ENCODE assay signal across 8 cellular contexts in genomic region chr15:31338879-31339557, GRCh38. TPM values are rescaled to one million over a fixed set of nuclear protein-coding genes. Genes with fewer than 3 reads are reported as not detected.
A peak's percentile ranks its signal among the peaks of the same experiment; 100 is the strongest.
DNase-seq lines count a peak whose midpoint lies in the region; ATAC-seq and TF ChIP-seq lines count a peak whose summit lies in the region.

No MANE protein-coding gene starts in this region.

- H3K27me3 ChIP-seq in KMS-11 (ENCODE audit: insufficient read depth, low read depth) (no peaks in the 10 kb centered on the region), ovary (no peaks in the 10 kb centered on the region)

- H3K9ac ChIP-seq in KMS-11, result no peak overlapping the region

- no peak overlapping the region for H3K4me3 ChIP-seq in KMS-11 (IDR thresholded peaks at IDR 0.05; ENCODE audit: insufficient read depth, low read depth, low read length)
- peak overlapping the region; percentile 22 for H3K4me3 ChIP-seq in fibroblast of the aortic adventitia (ENCODE audit: low read depth, low read length)
- H3K4me3 ChIP-seq in ovary, result no peak overlapping the region

- 26 to 34% (median 32%) methylated on average over 9 of the region's 9 CpGs for WGBS in ovary, 3 donors

- H4K20me1 ChIP-seq in KMS-11 (ENCODE audit: insufficient read depth), result peaks cover 70% of the 10 kb centered on the region

- H3K36me3 ChIP-seq in KMS-11 (ENCODE audit: insufficient read depth) (no peaks in the 10 kb centered on the region), ovary (no peaks in the 10 kb centered on the region)

- H3K79me2 ChIP-seq in KMS-11 (ENCODE audit: insufficient read depth, low read depth), result peaks cover 99% of the 10 kb centered on the region

- TF ChIP-seq CTCF in GM20000 (IDR thresholded peaks at IDR 0.05; ENCODE audit: extremely low read depth, missing control alignments) (no peak), KMS-11 (conservative IDR thresholded peaks at IDR 0.05; ENCODE audit: low read depth, low read length) (no peak), fibroblast of the aortic adventitia (IDR thresholded peaks at IDR 0.05; ENCODE audit: insufficient read depth, low read length) (no peak), ovary (IDR thresholded peaks at IDR 0.05) (no peak)

- TF ChIP-seq POLR2A in ovary (IDR thresholded peaks at IDR 0.05), result no peak

- H3K27ac ChIP-seq in KMS-11, result peak overlapping the region; percentile 10; the same call in 1 of the 2 replicates
- H3K27ac ChIP-seq in ovary, result peak overlapping the region; percentile 26 to 53

- peak overlapping the region; percentile 17 for H3K4me2 ChIP-seq in KMS-11

- TF ChIP-seq EP300 in ovary (IDR thresholded peaks at IDR 0.05), result no peak

- DNase-seq in DMS 273 (lab: John Stamatoyannopoulos, UW; ENCODE audit: unreplicated experiment), result peak; percentile 87
- peak; percentile 66 for DNase-seq in GM20000 (ENCODE audit: low spot score)
- peak; percentile 83 for DNase-seq in fibroblast of the aortic adventitia (ENCODE audit: low read depth)
- DNase-seq in ovary, result peak in 3 of 5 donors; percentile 48 to 76 (median 70)
- no peak for DNase-seq in NAMALWA (ENCODE audit: low spot score)
- no peak for DNase-seq in NCI-H510A treated with DMSO at 0.1 percent for 48 hours (lab: John Stamatoyannopoulos, UW)

- peak; percentile 33 to 35 for ATAC-seq in activated CD4-positive, CD25-positive, alpha-beta regulatory T cell treated with anti-CD3 and anti-CD28 coated beads, Interleukin-2, amount 50 U/mL, for 24 hours

- intact Hi-C loops in ovary (cut with DNase I), result no loop called here

- H3K4me1 ChIP-seq in KMS-11 (ENCODE audit: low read depth, poor library complexity, severe bottlenecking) (peaks cover 98% of the 10 kb centered on the region), ovary (ENCODE audit: insufficient read depth) (peaks cover 35% of the 10 kb centered on the region)

- no peaks in the 10 kb centered on the region for H3K9me3 ChIP-seq in ovary

- no peak overlapping the region for H2AFZ ChIP-seq in KMS-11 (ENCODE audit: low read depth)

RNA-seq across cellular contexts. Expression of gene KLF13, which starts 12.4 kb away (rescaled TPM):
- 17.4 and 40.4 TPM in 2 replicates for total RNA-seq in fibroblast of the aortic adventitia (ENCODE audit: low replicate concordance)
- 10 to 100 TPM; 14.8 to 58.2 (median 36.0) TPM for total RNA-seq in ovary
- polyA plus RNA-seq in ovary, result 10 to 100 TPM; 15.9 to 52.7 TPM

Comparison
In these comparisons a context has a peak if more than half of its experiments do, and no peak if none do; other contexts are left out.
1. DNase-seq: peak in DMS 273 (single experiment), GM20000 (single experiment), fibroblast of the aortic adventitia (single experiment) and ovary (3 of 5); none in NAMALWA (single experiment) and NCI-H510A treated with DMSO at 0.1 percent for 48 hours (single experiment).